In genomic region chr5:17219431-17219830, GRCh38 we compare ENCODE assay signal across 11 cellular contexts. TPM values are rescaled to one million over a fixed set of nuclear protein-coding genes. Genes with fewer than 3 reads are reported as not detected.
A peak's percentile ranks its signal among the peaks of the same experiment; 100 is the strongest.
DNase-seq lines count a peak whose midpoint lies in the region; ATAC-seq, FAIRE-seq and TF ChIP-seq lines count a peak whose summit lies in the region.
"Had no signal": no experiment of that assay in that cellular context is flagged by ENCODE, and none has a peak within 500 bp of the region (broad histone marks: within the 10 kb centered on the region; RNA-seq: fewer than 3 reads in every experiment).

No MANE protein-coding gene starts in this region.

- DNase-seq in activated naive CD8-positive, alpha-beta T cell treated with anti-CD3 and anti-CD28 coated beads for 36 hours = no peak
- DNase-seq in astrocyte (ENCODE audit: low read depth) = no peak
- peak; percentile 32 for DNase-seq in left kidney (ENCODE audit: low read depth, low spot score)
- DNase-seq in type B pancreatic cell (ENCODE audit: extremely low spot score, unreplicated experiment) = no peak
- DNase-seq: NCI-H510A; stimulated activated CD4-positive, alpha-beta T cell treated with anti-CD3 and anti-CD28 coated beads, Interleukin-2, amount 100 ng/mL, for 24 hours had no signal

- no peaks in the 10 kb centered on the region for H3K36me3 ChIP-seq in astrocyte (ENCODE audit: insufficient read depth, low read length)

- no peaks in the 10 kb centered on the region for H3K36me3 Mint-ChIP-seq in activated naive CD8-positive, alpha-beta T cell
- H3K36me3 Mint-ChIP-seq in activated naive CD8-positive, alpha-beta T cell treated with anti-CD3 and anti-CD28 coated beads for 36 hours = peaks cover 3% of the 10 kb centered on the region
- H3K36me3 Mint-ChIP-seq in astrocyte (ENCODE audit: low read depth, unreplicated experiment) = peaks cover 6% of the 10 kb centered on the region
- H3K36me3 Mint-ChIP-seq in type B pancreatic cell = peaks cover 37% of the 10 kb centered on the region

- H3K9me3 ChIP-seq in astrocyte (ENCODE audit: insufficient read depth, low read depth, low read length) = no peaks in the 10 kb centered on the region

- H3K4me2 ChIP-seq in astrocyte (ENCODE audit: low read length) = peak overlapping the region; percentile 86

- H3K4me3 ChIP-seq in astrocyte (ENCODE audit: insufficient read depth, low read depth, low read length) = peak overlapping the region; percentile 97

- peaks cover 11% of the 10 kb centered on the region for H3K4me1 Mint-ChIP-seq in activated naive CD8-positive, alpha-beta T cell (ENCODE audit: low read depth)
- peaks cover 8% of the 10 kb centered on the region for H3K4me1 Mint-ChIP-seq in activated naive CD8-positive, alpha-beta T cell treated with anti-CD3 and anti-CD28 coated beads for 36 hours
- H3K4me1 Mint-ChIP-seq in astrocyte (ENCODE audit: low read depth, unreplicated experiment) = peaks cover 43% of the 10 kb centered on the region
- peaks cover 54% of the 10 kb centered on the region for H3K4me1 Mint-ChIP-seq in type B pancreatic cell (ENCODE audit: unreplicated experiment)

- peak; percentile 29 for FAIRE-seq in astrocyte (lab: Jason Lieb, UNC)
- FAIRE-seq: frontal cortex had no signal

- peaks cover 4% of the 10 kb centered on the region for H3K9me3 Mint-ChIP-seq in activated naive CD8-positive, alpha-beta T cell (ENCODE audit: low read depth)
- peaks cover 2% of the 10 kb centered on the region for H3K9me3 Mint-ChIP-seq in activated naive CD8-positive, alpha-beta T cell treated with anti-CD3 and anti-CD28 coated beads for 36 hours
- H3K9me3 Mint-ChIP-seq in astrocyte (ENCODE audit: unreplicated experiment) = no peaks in the 10 kb centered on the region
- no peaks in the 10 kb centered on the region for H3K9me3 Mint-ChIP-seq in type B pancreatic cell

- peak overlapping the region; percentile 94 for H3K27ac ChIP-seq in astrocyte (ENCODE audit: low read depth, low read length)

- H3K4me3 Mint-ChIP-seq in activated naive CD8-positive, alpha-beta T cell = peak overlapping the region; percentile 66
- H3K4me3 Mint-ChIP-seq in activated naive CD8-positive, alpha-beta T cell treated with anti-CD3 and anti-CD28 coated beads for 36 hours = no peak overlapping the region
- peak overlapping the region; percentile 98 for H3K4me3 Mint-ChIP-seq in astrocyte (ENCODE audit: unreplicated experiment)
- H3K4me3 Mint-ChIP-seq in type B pancreatic cell = peak overlapping the region; percentile 98

- no peak for TF ChIP-seq CTCF in astrocyte (IDR thresholded peaks at IDR 0.05; ENCODE audit: insufficient read depth, low read depth, low read length)
- TF ChIP-seq CTCF in type B pancreatic cell (conservative IDR thresholded peaks at IDR 0.05) = no peak

- H4K20me1 ChIP-seq in astrocyte (ENCODE audit: insufficient read depth, low read length) = peaks cover 50% of the 10 kb centered on the region

- ATAC-seq in HG03097 (IDR thresholded peaks at IDR 0.05; ENCODE audit: low FRiP score, unreplicated experiment) (no peak), HG02970 (IDR thresholded peaks at IDR 0.05; ENCODE audit: low FRiP score, unreplicated experiment) (no peak), HG02852 (IDR thresholded peaks at IDR 0.05; ENCODE audit: unreplicated experiment) (no peak)

- peaks cover 41% of the 10 kb centered on the region for H3K4me1 ChIP-seq in astrocyte (ENCODE audit: insufficient read depth, low read length)

- H3K27me3 ChIP-seq in astrocyte (ENCODE audit: insufficient read depth, low read length) = no peaks in the 10 kb centered on the region

- H3K79me2 ChIP-seq in astrocyte (ENCODE audit: insufficient read depth, low read length) = peaks cover 68% of the 10 kb centered on the region

- no peak overlapping the region for H3K27ac Mint-ChIP-seq in activated naive CD8-positive, alpha-beta T cell
- no peak overlapping the region for H3K27ac Mint-ChIP-seq in activated naive CD8-positive, alpha-beta T cell treated with anti-CD3 and anti-CD28 coated beads for 36 hours
- H3K27ac Mint-ChIP-seq in astrocyte (ENCODE audit: unreplicated experiment) (peak overlapping the region; percentile 95), type B pancreatic cell (peak overlapping the region; percentile 98)

- no peak overlapping the region for H2AFZ ChIP-seq in astrocyte (ENCODE audit: low read depth, low read length)

- peaks cover 31% of the 10 kb centered on the region for H3K27me3 Mint-ChIP-seq in activated naive CD8-positive, alpha-beta T cell
- H3K27me3 Mint-ChIP-seq in activated naive CD8-positive, alpha-beta T cell treated with anti-CD3 and anti-CD28 coated beads for 36 hours = peaks cover 71% of the 10 kb centered on the region
- no peaks in the 10 kb centered on the region for H3K27me3 Mint-ChIP-seq in astrocyte (ENCODE audit: low read depth, unreplicated experiment)
- no peaks in the 10 kb centered on the region for H3K27me3 Mint-ChIP-seq in type B pancreatic cell

- peak overlapping the region; percentile 98 for H3K9ac ChIP-seq in astrocyte (ENCODE audit: low read length)

RNA-seq across cellular contexts. Expression of gene BASP1, which starts 2.0 kb away (rescaled TPM):
- total RNA-seq in activated naive CD8-positive, alpha-beta T cell treated with anti-CD3 and anti-CD28 coated beads for 36 hours = under 1 TPM; 0.66 to 0.85 TPM
- total RNA-seq in astrocyte (260 and 273 TPM in 2 replicates), type B pancreatic cell (ENCODE audit: low replicate concordance) (131 and 197 TPM in 2 replicates)

Comparison
In these comparisons a context has a peak if more than half of its experiments do, and no peak if none do; other contexts are left out.
1. H3K27ac Mint-ChIP-seq: peak in astrocyte (single experiment) and type B pancreatic cell (single experiment); none in activated naive CD8-positive, alpha-beta T cell (single experiment) and activated naive CD8-positive, alpha-beta T cell treated with anti-CD3 and anti-CD28 coated beads for 36 hours (single experiment).
2. RNA of gene BASP1, which starts 2.0 kb away (total RNA-seq): 260 to 273 TPM in astrocyte and 131 to 197 TPM in type B pancreatic cell; 0.66 to 0.85 TPM in activated naive CD8-positive, alpha-beta T cell treated with anti-CD3 and anti-CD28 coated beads for 36 hours; every median in the first group is over 10 times any median in the second.